Comparison of ENCODE assay signal across 8 cellular contexts in genomic region chr3:12750223-12750622, GRCh38. TPM values are rescaled to one million over a fixed set of nuclear protein-coding genes. Genes with fewer than 3 reads are reported as not detected.
DNase-seq lines count a peak whose midpoint lies in the region; ATAC-seq lines count a peak whose summit lies in the region.

No MANE protein-coding gene starts in this region.

- peak; percentile 88 for DNase-seq in EL
- peak; percentile 70 for DNase-seq in HK-2 (ENCODE audit: unreplicated experiment)
- DNase-seq in astrocyte of the hippocampus (ENCODE audit: low read depth, low spot score): peak; percentile 93
- DNase-seq in lung microvascular endothelial cell (ENCODE audit: low read depth in 2 of 2): peak; percentile 43 to 57
- no peak for DNase-seq in NK-92 treated with Interleukin-12 subunit alpha and Interleukin-12 subunit beta, amount 100 ng/mL, for 24 hours (lab: John Stamatoyannopoulos, UW)
- DNase-seq in activated CD8-positive, alpha-beta memory T cell treated with anti-CD3 and anti-CD28 coated beads, Interleukin-2, amount 50 U/mL, for 48 hours: no peak
- no peak for DNase-seq in stimulated activated CD4-positive, alpha-beta T cell treated with anti-CD3 and anti-CD28 coated beads, Interleukin-4, amount 100 ng/mL, for 1 hour

- no peak for ATAC-seq in HG03460 (IDR thresholded peaks at IDR 0.05; ENCODE audit: unreplicated experiment)

RNA-seq across cellular contexts. Expression of gene TMEM40, which starts 8.8 kb away (rescaled TPM):
- total RNA-seq in lung microvascular endothelial cell: not detected in 2 replicates

RNA-seq across cellular contexts. Expression of gene CAND2, which starts 46.3 kb away (rescaled TPM):
- 0.60 and 1.5 TPM in 2 replicates for total RNA-seq in lung microvascular endothelial cell

Comparison
In these comparisons a context has a peak if more than half of its experiments do, and no peak if none do; other contexts are left out.
1. DNase-seq: peak in EL (single experiment), HK-2 (single experiment), astrocyte of the hippocampus (single experiment) and lung microvascular endothelial cell (2 of 2); none in NK-92 treated with Interleukin-12 subunit alpha and Interleukin-12 subunit beta, amount 100 ng/mL, for 24 hours (single experiment), activated CD8-positive, alpha-beta memory T cell treated with anti-CD3 and anti-CD28 coated beads, Interleukin-2, amount 50 U/mL, for 48 hours (single experiment) and stimulated activated CD4-positive, alpha-beta T cell treated with anti-CD3 and anti-CD28 coated beads, Interleukin-4, amount 100 ng/mL, for 1 hour (single experiment).